ENCODE assay signal across 8 cellular contexts in genomic region chr19:3210347-3211017, GRCh38. TPM values are rescaled to one million over a fixed set of nuclear protein-coding genes. Genes with fewer than 3 reads are reported as not detected.
DNase-seq lines count a peak whose midpoint lies in the region; ATAC-seq and TF ChIP-seq lines count a peak whose summit lies in the region.

No MANE protein-coding gene starts in this region.

- H3K9me2 ChIP-seq in Loucy (replicated peaks; ENCODE audit: low read depth, low read length): no peaks in the 10 kb centered on the region

- H2AFZ ChIP-seq in Loucy (ENCODE audit: low read length): no peak overlapping the region

- H3K27ac Mint-ChIP-seq in stimulated activated memory B cell treated with anti-CD40 and anti-IgM and Interleukin-4, amounts not matched to agents 10 μg/mL and 1 μg/mL and 100 μg/mL, for 72 hours: peak overlapping the region; percentile 20

- H3F3A ChIP-seq in Loucy (ENCODE audit: low read depth): no peaks in the 10 kb centered on the region

- H3K36me3 ChIP-seq in Loucy (ENCODE audit: insufficient read depth, low read length) (no peaks in the 10 kb centered on the region), mucosa of descending colon (ENCODE audit: low read depth) (no peaks in the 10 kb centered on the region)

- H3K9me3 ChIP-seq in Loucy (ENCODE audit: insufficient read depth, low read depth, low read length) (no peaks in the 10 kb centered on the region), mucosa of descending colon (no peaks in the 10 kb centered on the region)

- peaks cover 25% of the 10 kb centered on the region for H3K4me1 Mint-ChIP-seq in stimulated activated memory B cell treated with anti-CD40 and anti-IgM and Interleukin-4, amounts not matched to agents 10 μg/mL and 1 μg/mL and 100 μg/mL, for 72 hours

- H3K79me2 ChIP-seq in Loucy (ENCODE audit: insufficient read depth, low read length): no peaks in the 10 kb centered on the region

- TF ChIP-seq CTCF in GM10266 (IDR thresholded peaks at IDR 0.05; ENCODE audit: control insufficient read depth, insufficient read depth, low read depth, missing control alignments): peak; percentile 74
- TF ChIP-seq CTCF in Loucy (conservative IDR thresholded peaks at IDR 0.05; ENCODE audit: low read length): peak; percentile 74
- peak; percentile 54 for TF ChIP-seq CTCF in mucosa of descending colon (IDR thresholded peaks at IDR 0.05)

- no peaks in the 10 kb centered on the region for H3K27me3 ChIP-seq in Loucy (ENCODE audit: insufficient read depth, low read length, poor library complexity, severe bottlenecking)

- H3K27me3 Mint-ChIP-seq in stimulated activated memory B cell treated with anti-CD40 and anti-IgM and Interleukin-4, amounts not matched to agents 10 μg/mL and 1 μg/mL and 100 μg/mL, for 72 hours: peaks cover 9% of the 10 kb centered on the region

- H4K20me1 ChIP-seq in Loucy (ENCODE audit: insufficient read depth, low read length, poor library complexity, severe bottlenecking): no peaks in the 10 kb centered on the region

- no peak overlapping the region for H3K4me3 ChIP-seq in Loucy (ENCODE audit: low read length, poor library complexity, severe bottlenecking)
- no peak overlapping the region for H3K4me3 ChIP-seq in mucosa of descending colon

- no peak overlapping the region for H3K4me2 ChIP-seq in Loucy (ENCODE audit: low read depth, low read length, poor library complexity, severe bottlenecking)

- peak; percentile 91 for ATAC-seq in mucosa of descending colon
- ATAC-seq in stimulated activated memory B cell treated with anti-CD40 and anti-IgM and Interleukin-4, amounts not matched to agents 10 μg/mL and 1 μg/mL and 100 μg/mL, for 72 hours: peak; percentile 74
- no peak for ATAC-seq in HG03280 (IDR thresholded peaks at IDR 0.05; ENCODE audit: unreplicated experiment)
- ATAC-seq in HG03039 (IDR thresholded peaks at IDR 0.05; ENCODE audit: unreplicated experiment): no peak

- H3K4me1 ChIP-seq in Loucy (ENCODE audit: insufficient read depth, low read length, poor library complexity, severe bottlenecking): no peaks in the 10 kb centered on the region
- no peaks in the 10 kb centered on the region for H3K4me1 ChIP-seq in mucosa of descending colon (ENCODE audit: low read depth)

- peaks cover 24% of the 10 kb centered on the region for H3K36me3 Mint-ChIP-seq in stimulated activated memory B cell treated with anti-CD40 and anti-IgM and Interleukin-4, amounts not matched to agents 10 μg/mL and 1 μg/mL and 100 μg/mL, for 72 hours

- no peaks in the 10 kb centered on the region for H3K9me3 Mint-ChIP-seq in stimulated activated memory B cell treated with anti-CD40 and anti-IgM and Interleukin-4, amounts not matched to agents 10 μg/mL and 1 μg/mL and 100 μg/mL, for 72 hours

- peak; percentile 85 for DNase-seq in GM10266 (ENCODE audit: extremely low spot score)
- peak; percentile 83 for DNase-seq in activated CD4-positive, alpha-beta T cell treated with anti-CD3 and anti-CD28 coated beads for 48 hours
- peak; percentile 4 to 38 for DNase-seq in dermis microvascular lymphatic vessel endothelial cell (ENCODE audit: low read depth in 2 of 2)
- DNase-seq in mucosa of descending colon: peak in 2 of 3 donors; percentile 76 to 82

- no peak overlapping the region for H3K9ac ChIP-seq in Loucy (ENCODE audit: low read depth, low read length, poor library complexity, severe bottlenecking)

- H3K4me3 Mint-ChIP-seq in stimulated activated memory B cell treated with anti-CD40 and anti-IgM and Interleukin-4, amounts not matched to agents 10 μg/mL and 1 μg/mL and 100 μg/mL, for 72 hours: no peak overlapping the region

- intact Hi-C loops in mucosa of descending colon (cut with DNase I, micrococcal nuclease): no loop called here

RNA-seq across cellular contexts. Expression of gene CELF5, which starts 14.0 kb away (rescaled TPM):
- 0.13 TPM in 1 of 2 replicates, not detected in the other for total RNA-seq in dermis microvascular lymphatic vessel endothelial cell
- total RNA-seq in mucosa of descending colon: 1 to 10 TPM in 1 of 3 donors, under 1 TPM in 2; 0.75 to 2.7 (median 0.79) TPM

RNA-seq across cellular contexts. Expression of gene NCLN, which starts 24.8 kb away (rescaled TPM):
- total RNA-seq in dermis microvascular lymphatic vessel endothelial cell (33.2 and 45.0 TPM in 2 replicates), mucosa of descending colon (100 to 1,000 TPM in 1 of 3 donors, 10 to 100 TPM in 2; 52.6 to 103 (median 94.4) TPM)

RNA-seq across cellular contexts. Expression of gene S1PR4, which starts 31.9 kb away (rescaled TPM):
- 0.51 and 0.63 TPM in 2 replicates for total RNA-seq in dermis microvascular lymphatic vessel endothelial cell
- total RNA-seq in mucosa of descending colon: 1 to 10 TPM in 1 of 3 donors, under 1 TPM in 2; 0.38 to 2.5 (median 0.82) TPM

Comparison
In these comparisons a context has a peak if more than half of its experiments do, and no peak if none do; other contexts are left out.
1. DNase-seq: peak in every context shown above with its lines; median percentile 85 in GM10266; 83 in activated CD4-positive, alpha-beta T cell treated with anti-CD3 and anti-CD28 coated beads for 48 hours; 79 in mucosa of descending colon; 21 in dermis microvascular lymphatic vessel endothelial cell.
2. ATAC-seq: peak in mucosa of descending colon (single experiment) and stimulated activated memory B cell treated with anti-CD40 and anti-IgM and Interleukin-4, amounts not matched to agents 10 μg/mL and 1 μg/mL and 100 μg/mL, for 72 hours (single experiment); none in HG03280 (single experiment) and HG03039 (single experiment).
3. Peak in every context shown above with its lines, with median percentiles within 50 percentile points of each other: CTCF ChIP-seq.